12 cellular contexts compared by ENCODE assay signal in genomic region chr3:12644297-12644937, GRCh38. TPM values are rescaled to one million over a fixed set of nuclear protein-coding genes. Genes with fewer than 3 reads are reported as not detected.
DNase-seq lines count a peak whose midpoint lies in the region; ATAC-seq, FAIRE-seq and TF ChIP-seq lines count a peak whose summit lies in the region.
"Had no signal": no experiment of that assay in that cellular context is flagged by ENCODE, and none has a peak within 500 bp of the region (broad histone marks: within the 10 kb centered on the region; RNA-seq: fewer than 3 reads in every experiment).

No MANE protein-coding gene starts in this region.

- POLR2A ChIA-PET in HEK293 (lab: Yijun Ruan, JAX) (interaction anchor here (0.6 kb wide), 1 partner anchor 18 kb away, joined by 3 read pairs; no protein-coding TSS in a partner anchor), K562 (lab: Yijun Ruan, JAX) (interaction anchor here (0.5 to 2.0 kb wide), 5 partner anchors 9 to 109 kb away, joined by 3 to 5 read pairs (median 5); no protein-coding TSS in a partner anchor)

- TF ChIP-seq EP300 in K562 (IDR thresholded peaks at IDR 0.05; ENCODE audit: low read length), result no peak

- H3K9me3 ChIP-seq in HEK293 (ENCODE audit: control insufficient read depth, insufficient read depth, low read depth, low read length) (no peaks in the 10 kb centered on the region), K562 (replicated peaks; ENCODE audit: control insufficient read depth, insufficient read depth, low read depth, low read length) (no peaks in the 10 kb centered on the region), thyroid gland (no peaks in the 10 kb centered on the region)

- H3K36me3 ChIP-seq in HEK293 (ENCODE audit: control insufficient read depth in 2 of 2, insufficient read depth in 1 of 2, low read length in 2 of 2) (no peaks in the 10 kb centered on the region; a peak in 1 of 3 replicates), K562 (ENCODE audit: control insufficient read depth, insufficient read depth, low read length) (peaks cover 6% of the 10 kb centered on the region; the same call in 1 of the 3 replicates), thyroid gland (no peaks in the 10 kb centered on the region)

- H3K9ac ChIP-seq in K562 (ENCODE audit: insufficient read depth in 1 of 2, low read depth in 2 of 2, low read length in 2 of 2), result no peak overlapping the region

- 42% methylated on average over 6 of the region's 6 CpGs for WGBS in K562 (ENCODE audit: insufficient coverage, low coverage, missing lambda C conversion rate)
- WGBS in thyroid gland, 2 donors, result 58 to 59% methylated on average over 6 of the region's 6 CpGs

- no peak for TF ChIP-seq POLR2A in K562 (conservative IDR thresholded peaks at IDR 0.05)
- TF ChIP-seq POLR2A in thyroid gland (IDR thresholded peaks at IDR 0.05), result no peak

- DNase-seq in K562 (ENCODE audit: extremely low read depth in 1 of 4, low spot score in 3 of 4) (peak in 1 of 4 experiments; percentile 11), hepatic stellate cell (ENCODE audit: low spot score) (peak; percentile 54), thyroid gland (no peak), NCI-H524 (lab: John Stamatoyannopoulos, UW) (no peak), KBM-7 (no peak), UCSD-AML1 (lab: John Stamatoyannopoulos, UW; ENCODE audit: unreplicated experiment) (no peak)
- DNase-seq: activated naive CD8-positive, alpha-beta T cell treated with anti-CD3 and anti-CD28 coated beads, Interleukin-2, amount 10 ng/mL, durations not matched to agents 7 days and 5 days; DMS 273 treated with DMSO at 0.1 percent for 48 hours; NCI-H146 had no signal

- ATAC-seq in K562 (peak; percentile 46), HG02885 (IDR thresholded peaks at IDR 0.05; ENCODE audit: poor library complexity, unreplicated experiment) (no peak)

- FAIRE-seq in K562 (lab: Jason Lieb, UNC), result no peak
- FAIRE-seq: GM12892 had no signal

- TF ChIP-seq CTCF in HEK293 (tag by site-specific recombination; IDR thresholded peaks at IDR 0.05), result no peak
- no peak for TF ChIP-seq CTCF in K562 (IDR thresholded peaks at IDR 0.05 in 2 of 3, conservative IDR thresholded peaks at IDR 0.05 in 1 of 3; ENCODE audit: insufficient read depth in 2 of 3, low read depth in 1 of 3, low read length in 3 of 3)
- no peak for TF ChIP-seq CTCF in thyroid gland (IDR thresholded peaks at IDR 0.05)

- CTCF ChIA-PET in HEK293 (lab: Yijun Ruan, JAX) (interaction anchor here (0.6 kb wide), 1 partner anchor 16 kb away, joined by 6 read pairs; no protein-coding TSS in a partner anchor), K562 (lab: Yijun Ruan, JAX; ENCODE audit: low intra/inter-chr PET ratio) (no interaction called here)

- H3K9me1 ChIP-seq in K562 (ENCODE audit: control insufficient read depth, insufficient read depth, low read length), result no peaks in the 10 kb centered on the region

- H3K4me1 ChIP-seq in HEK293 (ENCODE audit: control insufficient read depth, insufficient read depth, low read length) (peaks cover 6% of the 10 kb centered on the region; the same call in 1 of the 2 replicates), K562 (replicated peaks in 1 of 2; ENCODE audit: control insufficient read depth in 2 of 2, insufficient read depth in 2 of 2, low read length in 2 of 2) (peaks cover 10 to 15% of the 10 kb centered on the region in 2 experiments; a peak in 4 of 5 replicates), thyroid gland (peaks cover 38 to 55% of the 10 kb centered on the region in 2 donors)

- in situ Hi-C loops in K562 (cut with MboI), result no loop called here
- in situ Hi-C loops in KBM-7 (cut with MboI; ENCODE audit: low pct_unique_long_range_greater_than_20kb, low sequenced_read_pairs), result no loop called here

- H3K4me3 ChIP-seq in HEK293 (ENCODE audit: low read depth, low read length) (no peak overlapping the region), K562 (no peak overlapping the region), thyroid gland (replicated peaks in 1 of 3) (no peak overlapping the region)

- H3K4me2 ChIP-seq in K562 (ENCODE audit: insufficient read depth, low read length), result no peak overlapping the region

- no TSS peak for BruUV-seq in K562 (replicated peaks; lab: Mats Ljungman, UMichigan)

- no peak overlapping the region for H2AFZ ChIP-seq in K562 (ENCODE audit: low read depth, low read length)

- H3K79me2 ChIP-seq in K562 (ENCODE audit: control insufficient read depth, insufficient read depth, low read length), result peaks cover 86% of the 10 kb centered on the region

- H3K27me3 ChIP-seq in K562 (ENCODE audit: control insufficient read depth in 2 of 2, insufficient read depth in 2 of 2, low read length in 2 of 2), result no peaks in the 10 kb centered on the region
- H3K27me3 ChIP-seq in thyroid gland, result no peaks in the 10 kb centered on the region

- H3K27ac ChIP-seq in HEK293 (ENCODE audit: extremely low read depth, low read depth, low read length) (no peak overlapping the region), K562 (ENCODE audit: extremely low read depth, low read depth, low read length) (no peak overlapping the region), thyroid gland (peak overlapping the region; percentile 6 to 18 (median 14))

- TF ChIP-seq RAD21 in K562 (CRISPR knock-in tag; conservative IDR thresholded peaks at IDR 0.05 in 1 of 2, IDR thresholded peaks at IDR 0.05 in 1 of 2), result no peak

- H4K20me1 ChIP-seq in K562 (replicated peaks; ENCODE audit: control insufficient read depth, insufficient read depth, low read length), result peaks cover 26% of the 10 kb centered on the region

- intact Hi-C loops in K562 (cut with micrococcal nuclease), result no loop called here
- intact Hi-C loops in thyroid gland (cut with DNase I), result loop anchor here (10.0 kb wide), 1 partner anchor 80 kb away; no protein-coding TSS in a partner anchor

TF ChIP-seq in HEK293, 187 proteins besides CTCF, POLR2A, EP300 and RAD21:
- TF ChIP-seq, protein P1, sequence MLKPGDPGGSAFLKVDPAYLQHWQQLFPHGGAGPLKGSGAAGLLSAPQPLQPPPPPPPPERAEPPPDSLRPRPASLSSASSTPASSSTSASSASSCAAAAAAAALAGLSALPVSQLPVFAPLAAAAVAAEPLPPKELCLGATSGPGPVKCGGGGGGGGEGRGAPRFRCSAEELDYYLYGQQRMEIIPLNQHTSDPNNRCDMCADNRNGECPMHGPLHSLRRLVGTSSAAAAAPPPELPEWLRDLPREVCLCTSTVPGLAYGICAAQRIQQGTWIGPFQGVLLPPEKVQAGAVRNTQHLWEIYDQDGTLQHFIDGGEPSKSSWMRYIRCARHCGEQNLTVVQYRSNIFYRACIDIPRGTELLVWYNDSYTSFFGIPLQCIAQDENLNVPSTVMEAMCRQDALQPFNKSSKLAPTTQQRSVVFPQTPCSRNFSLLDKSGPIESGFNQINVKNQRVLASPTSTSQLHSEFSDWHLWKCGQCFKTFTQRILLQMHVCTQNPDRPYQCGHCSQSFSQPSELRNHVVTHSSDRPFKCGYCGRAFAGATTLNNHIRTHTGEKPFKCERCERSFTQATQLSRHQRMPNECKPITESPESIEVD (tag by site-specific recombination; IDR thresholded peaks at IDR 0.05), result peak; percentile 94
- TF ChIP-seq ZBTB48 (tag by site-specific recombination; IDR thresholded peaks at IDR 0.05), result 0 out of 2 replicates have a peak, but pooled peaks have one; percentile 21
- no peak for TF ChIP-seq ZNF175 (tag by site-specific recombination; IDR thresholded peaks at IDR 0.05)
TF ChIP-seq in HEK293: peak in this region for 2.

TF ChIP-seq in K562, 482 proteins besides CTCF, POLR2A, EP300 and RAD21 (continues in another document):
- TF ChIP-seq KLF13 (tag; IDR thresholded peaks at IDR 0.05; ENCODE audit: borderline replicate concordance, low read depth), result no peak
- TF ChIP-seq SP2 (IDR thresholded peaks at IDR 0.05; ENCODE audit: extremely low read depth, low read depth, low read length, poor library complexity, severe bottlenecking), result no peak
- no peak for TF ChIP-seq ATF6 (CRISPR knock-in tag; IDR thresholded peaks at IDR 0.05)
- no peak for TF ChIP-seq HIVEP1 (CRISPR knock-in tag; IDR thresholded peaks at IDR 0.05)
- no peak for TF ChIP-seq ZNF408 (CRISPR knock-in tag; IDR thresholded peaks at IDR 0.05; ENCODE audit: low read depth)
- no peak for TF ChIP-seq SIN3B (IDR thresholded peaks at IDR 0.05; ENCODE audit: low read depth)
- no peak for TF ChIP-seq BRF1 (IDR thresholded peaks at IDR 0.05; ENCODE audit: borderline replicate concordance, extremely low read depth, insufficient read length)

RNA-seq across cellular contexts. Expression of gene RAF1, which starts 19.5 kb away (rescaled TPM):
- 242 and 294 TPM in 2 replicates for total RNA-seq in K562 (2011; cell fraction: chromatin; rRNA removed; ENCODE audit: low replicate concordance)
- total RNA-seq in K562 (2011; cell fraction: nucleolus; rRNA removed), result 149 and 152 TPM in 2 replicates
- 183 and 224 TPM in 2 replicates for total RNA-seq in K562 (2011; cell fraction: nucleoplasm; rRNA removed)
- total RNA-seq in K562 (2014; rRNA removed), result 74.5 and 104 TPM in 2 replicates
- total RNA-seq in K562 (2014; rRNA removed; fragmentation: Illumina TruSeq; extraction: Trizol), result 91.4 and 95.2 TPM in 2 replicates
- 92.6 and 97.5 TPM in 2 replicates for total RNA-seq in K562 (2015; rRNA removed; fragmentation: Illumina TruSeq; extraction: Trizol)
- 78.3 and 83.2 TPM in 2 replicates for total RNA-seq in K562 (2021)
- 155 and 183 TPM in 2 replicates for polyA plus RNA-seq in K562 (2011; rRNA removed)
- 124 and 134 TPM in 2 replicates for polyA plus RNA-seq in K562 (2011; cell fraction: cytosol; rRNA removed)
- 176 and 181 TPM in 2 replicates for polyA plus RNA-seq in K562 (2011; cell fraction: nucleus; rRNA removed)
- 61.9 and 70.8 TPM in 2 replicates for polyA plus RNA-seq in K562 (2012)
- 95.5 and 106 TPM in 2 replicates for polyA plus RNA-seq in K562 (2014; fragmentation: Illumina TruSeq; extraction: Trizol)
- 10 to 100 TPM; 28.0 to 32.3 TPM for polyA plus RNA-seq in K562 (2014; fragmentation: Nextera tagmentation; extraction: Ambion mirVana)
- polyA plus RNA-seq in K562 (2014; rRNA removed), result 85.6 and 96.8 TPM in 2 replicates
- 208 and 239 TPM in 2 replicates for polyA minus RNA-seq in K562 (2011; rRNA and poly(A)+ RNA removed)
- polyA minus RNA-seq in K562 (2011; cell fraction: cytosol; rRNA and poly(A)+ RNA removed), result 66.7 and 92.6 TPM in 2 replicates
- polyA minus RNA-seq in K562 (2011; cell fraction: nucleus; rRNA and poly(A)+ RNA removed), result 109 and 169 TPM in 2 replicates
- 100 to 1,000 TPM; 151 to 174 (median 163) TPM for total RNA-seq in thyroid gland

Comparison
In these comparisons a context has a peak if more than half of its experiments do, and no peak if none do; other contexts are left out.
1. H3K27ac ChIP-seq: peak in thyroid gland (3 of 3); none in HEK293 (single experiment) and K562 (single experiment).